Comparison of ENCODE assay signal across 8 cellular contexts in the genomic region with DNA sequence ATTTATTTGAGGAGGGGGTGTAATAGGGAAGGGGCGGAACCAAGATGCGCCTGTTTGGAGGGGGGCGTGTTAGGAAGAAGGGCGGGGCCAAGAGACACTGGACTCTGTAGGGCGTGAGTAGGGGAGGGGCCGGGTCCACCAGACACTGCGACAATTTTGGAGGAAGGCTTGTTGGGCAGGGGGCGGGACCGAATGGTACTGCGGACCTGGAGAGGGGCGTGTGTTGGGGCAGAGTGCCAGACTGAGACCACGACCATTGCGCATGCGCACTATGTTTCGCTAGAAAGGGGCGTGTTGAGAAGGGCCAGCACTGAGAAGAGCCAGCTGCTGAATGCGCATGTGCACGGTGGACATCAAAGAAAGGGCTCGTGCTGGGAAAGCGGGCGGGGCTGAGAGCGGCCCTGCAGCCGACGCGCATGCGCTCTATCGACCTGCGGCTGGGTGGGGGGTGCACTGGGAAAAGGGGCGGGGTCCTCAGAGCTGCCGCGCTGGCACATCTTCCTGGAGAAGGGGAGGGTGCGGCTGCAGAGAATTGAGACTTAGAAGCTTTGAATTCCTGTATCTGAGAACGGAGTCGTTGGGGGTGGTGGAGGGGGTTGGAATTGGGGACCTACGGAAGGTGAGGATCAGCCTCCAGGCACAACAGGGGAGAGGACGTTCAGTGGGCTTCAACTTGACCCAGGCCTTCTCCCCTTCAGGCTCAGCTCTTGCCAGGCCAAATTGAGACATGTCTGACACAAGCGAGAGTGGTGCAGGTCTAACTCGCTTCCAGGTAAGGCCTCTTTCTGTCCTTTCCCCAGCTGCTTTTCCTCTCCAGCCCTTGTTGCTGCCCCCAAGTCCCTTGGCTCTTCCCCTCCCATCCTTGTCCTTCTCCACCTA. TPM values are rescaled to one million over a fixed set of nuclear protein-coding genes. Genes with fewer than 3 reads are reported as not detected.
A peak's percentile ranks its signal among the peaks of the same experiment; 100 is the strongest.
DNase-seq lines count a peak whose midpoint lies in the region; ATAC-seq and FAIRE-seq lines count a peak whose summit lies in the region.

No MANE protein-coding gene starts in this region.

- H3K9me3 ChIP-seq in HUES48 (ENCODE audit: control insufficient read depth, insufficient read depth, low read length) (peaks cover 35% of the 10 kb centered on the region), NT2/D1 (ENCODE audit: insufficient read depth, low read length) (no peaks in the 10 kb centered on the region)

- H3K4me3 ChIP-seq in HUES48 (ENCODE audit: low read depth, low read length) (peak overlapping the region; percentile 84), NT2/D1 (ENCODE audit: insufficient read length, low read depth) (peak overlapping the region; percentile 85)

- DNase-seq in COLO829 (ENCODE audit: low spot score) (peak; percentile 99), NT2/D1 (ENCODE audit: low read depth, low spot score) (peak; percentile 97), mesenteric fat pad (ENCODE audit: low spot score) (peak; percentile 95)
- peak; percentile 80 for DNase-seq in activated CD8-positive, alpha-beta memory T cell treated with anti-CD3 and anti-CD28 coated beads, Interleukin-2, amount 50 U/mL, for 4 hours
- DNase-seq in stimulated activated CD8-positive, alpha-beta memory T cell treated with anti-CD3 and anti-CD28 coated beads, Interleukin-15, amount 100 ng/mL, for 1 hour (ENCODE audit: low read depth): peak; percentile 64

- H3K27me3 ChIP-seq in HUES48 (ENCODE audit: control insufficient read depth, insufficient read depth, low read length): no peaks in the 10 kb centered on the region
- no peaks in the 10 kb centered on the region for H3K27me3 ChIP-seq in NT2/D1 (ENCODE audit: insufficient read depth, insufficient read length)

- peak overlapping the region; percentile 97 for H3K27ac ChIP-seq in HUES48 (ENCODE audit: low read depth, low read length)

- H3K9ac ChIP-seq in HUES48 (ENCODE audit: low read depth, low read length) (peak overlapping the region; percentile 59), NT2/D1 (ENCODE audit: insufficient read length, low read depth) (peak overlapping the region; percentile 92)

- H3K4me1 ChIP-seq in HUES48 (ENCODE audit: control insufficient read depth, insufficient read depth, low read length): 0 out of 2 replicates have a peak, but pooled peaks cover 8% of the 10 kb centered on the region
- peaks cover 9% of the 10 kb centered on the region for H3K4me1 ChIP-seq in NT2/D1 (ENCODE audit: insufficient read depth, insufficient read length)

- peak; percentile 89 for ATAC-seq in GM21423 (IDR thresholded peaks at IDR 0.05; ENCODE audit: unreplicated experiment)

- H3K36me3 ChIP-seq in HUES48 (ENCODE audit: control insufficient read depth, insufficient read depth, low read length) (peaks cover 43% of the 10 kb centered on the region), NT2/D1 (ENCODE audit: insufficient read depth, insufficient read length, low read length) (peaks cover 48% of the 10 kb centered on the region)

- FAIRE-seq in endometrium (lab: Jason Lieb, UNC): peak; percentile 80

RNA-seq across cellular contexts. Expression of gene MAGED2, which starts 1.3 kb away (rescaled TPM):
- total RNA-seq in mesenteric fat pad: 62.9 TPM

RNA-seq across cellular contexts. Expression of gene ITIH6, which starts 10.8 kb away (rescaled TPM):
- not detected for total RNA-seq in mesenteric fat pad

Comparison
In these comparisons a context has a peak if more than half of its experiments do, and no peak if none do; other contexts are left out.
1. Peak in every context shown above with its lines: DNase-seq, ATAC-seq, H3K4me3 ChIP-seq and H3K27ac ChIP-seq.